ENCODE assay signal across 8 cellular contexts in genomic region chr20:10536531-10536930, GRCh38.
DNase-seq lines count a peak whose midpoint lies in the region; ATAC-seq and TF ChIP-seq lines count a peak whose summit lies in the region.

No MANE protein-coding gene starts in this region.

- H3K36me3 ChIP-seq in OCI-LY1 (ENCODE audit: insufficient read depth, low read length) (no peaks in the 10 kb centered on the region), upper lobe of right lung (no peaks in the 10 kb centered on the region), gastrocnemius medialis (no peaks in the 10 kb centered on the region)

- no peaks in the 10 kb centered on the region for H3K27me3 Mint-ChIP-seq in natural killer cell (ENCODE audit: low read depth in 2 of 2)
- H3K27me3 Mint-ChIP-seq in natural killer cell treated with Interleukin-12 subunit alpha and Interleukin-12 subunit beta and Interleukin-15 and Interleukin-18, amount 100 ng/mL, for 72 hours, result no peaks in the 10 kb centered on the region

- no peak for TF ChIP-seq POLR2A in gastrocnemius medialis (IDR thresholded peaks at IDR 0.05)

- H3K4me3 ChIP-seq in OCI-LY1 (ENCODE audit: low read depth, low read length, poor library complexity, severe bottlenecking), result no peak overlapping the region
- H3K4me3 ChIP-seq in upper lobe of right lung, result no peak overlapping the region
- H3K4me3 ChIP-seq in gastrocnemius medialis, result no peak overlapping the region

- H3K27ac Mint-ChIP-seq in natural killer cell, result no peak overlapping the region
- H3K27ac Mint-ChIP-seq in natural killer cell treated with Interleukin-12 subunit alpha and Interleukin-12 subunit beta and Interleukin-15 and Interleukin-18, amount 100 ng/mL, for 72 hours, result no peak overlapping the region

- no peak overlapping the region for H3K4me3 Mint-ChIP-seq in natural killer cell
- H3K4me3 Mint-ChIP-seq in natural killer cell treated with Interleukin-12 subunit alpha and Interleukin-12 subunit beta and Interleukin-15 and Interleukin-18, amount 100 ng/mL, for 72 hours, result no peak overlapping the region

- no peak overlapping the region for H2AFZ ChIP-seq in OCI-LY1 (ENCODE audit: low read length)

- H3K9ac ChIP-seq in OCI-LY1 (ENCODE audit: low read length), result no peak overlapping the region

- no peaks in the 10 kb centered on the region for H4K20me1 ChIP-seq in OCI-LY1 (ENCODE audit: insufficient read depth, low read length)

- no peaks in the 10 kb centered on the region for H3K9me2 ChIP-seq in OCI-LY1 (ENCODE audit: low read depth, low read length)

- DNase-seq in natural killer cell, result no peak
- DNase-seq in natural killer cell treated with Interleukin-12 subunit alpha and Interleukin-12 subunit beta and Interleukin-15 and Interleukin-18, amount 100 ng/mL, for 72 hours (ENCODE audit: low spot score), result no peak
- DNase-seq in upper lobe of right lung, result peak; percentile 66
- no peak for DNase-seq in gastrocnemius medialis
- DNase-seq in NCI-H526 treated with DMSO at 0.1 percent for 48 hours (lab: John Stamatoyannopoulos, UW), result no peak

- peaks cover 13 to 14% of the 10 kb centered on the region in 2 donors for H3K4me1 Mint-ChIP-seq in natural killer cell
- H3K4me1 Mint-ChIP-seq in natural killer cell treated with Interleukin-12 subunit alpha and Interleukin-12 subunit beta and Interleukin-15 and Interleukin-18, amount 100 ng/mL, for 72 hours (ENCODE audit: low read depth in 2 of 2), result peaks cover 11 to 12% of the 10 kb centered on the region in 2 donors

- intact Hi-C loops in natural killer cell (cut with micrococcal nuclease) (loop anchor here (1.0 kb wide), 1 partner anchor 67 kb away; no protein-coding TSS in a partner anchor), upper lobe of right lung (cut with DNase I) (no loop called here), gastrocnemius medialis (cut with DNase I; ENCODE audit: low total_unique reads) (loop anchor here (5.0 to 10.0 kb wide), 2 partner anchors 69 to 562 kb away; no protein-coding TSS in a partner anchor)

- in situ Hi-C loops in gastrocnemius medialis (cut with MboI; ENCODE audit: low sequenced_read_pairs in 4 of 4), result no loop called here

- H3F3A ChIP-seq in OCI-LY1 (ENCODE audit: insufficient read depth, low read length), result no peaks in the 10 kb centered on the region

- H3K79me2 ChIP-seq in OCI-LY1 (ENCODE audit: insufficient read depth, low read length), result no peaks in the 10 kb centered on the region

- peak in 1 of 3 donors; percentile 29 for ATAC-seq in natural killer cell
- ATAC-seq in natural killer cell treated with Interleukin-12 subunit alpha and Interleukin-12 subunit beta and Interleukin-15 and Interleukin-18, amount 100 ng/mL, for 72 hours, result no peak
- peak; percentile 54 for ATAC-seq in esophagus mucosa
- peak; percentile 73 for ATAC-seq in upper lobe of right lung
- ATAC-seq in GM19452 (IDR thresholded peaks at IDR 0.05; ENCODE audit: unreplicated experiment), result no peak
- no peak for ATAC-seq in gastrocnemius medialis

- H3K27ac ChIP-seq in OCI-LY1 (ENCODE audit: low read depth, low read length, poor library complexity, severe bottlenecking), result no peak overlapping the region
- no peak overlapping the region for H3K27ac ChIP-seq in upper lobe of right lung
- H3K27ac ChIP-seq in gastrocnemius medialis, result no peak overlapping the region

- no peaks in the 10 kb centered on the region for H3K36me3 Mint-ChIP-seq in natural killer cell
- H3K36me3 Mint-ChIP-seq in natural killer cell treated with Interleukin-12 subunit alpha and Interleukin-12 subunit beta and Interleukin-15 and Interleukin-18, amount 100 ng/mL, for 72 hours, result no peaks in the 10 kb centered on the region

- no peak overlapping the region for H3K4me2 ChIP-seq in OCI-LY1 (ENCODE audit: low read length)

- H3K9me3 Mint-ChIP-seq in natural killer cell, result no peaks in the 10 kb centered on the region
- no peaks in the 10 kb centered on the region for H3K9me3 Mint-ChIP-seq in natural killer cell treated with Interleukin-12 subunit alpha and Interleukin-12 subunit beta and Interleukin-15 and Interleukin-18, amount 100 ng/mL, for 72 hours

- H3K4me1 ChIP-seq in OCI-LY1 (ENCODE audit: insufficient read depth, low read length, severe bottlenecking) (no peaks in the 10 kb centered on the region), upper lobe of right lung (peaks cover 6% of the 10 kb centered on the region), gastrocnemius medialis (no peaks in the 10 kb centered on the region)

- H3K9me3 ChIP-seq in OCI-LY1 (ENCODE audit: low read length), result no peaks in the 10 kb centered on the region
- no peaks in the 10 kb centered on the region for H3K9me3 ChIP-seq in upper lobe of right lung
- no peaks in the 10 kb centered on the region for H3K9me3 ChIP-seq in gastrocnemius medialis

- TF ChIP-seq CTCF in natural killer cell (IDR thresholded peaks at IDR 0.05) (peak; percentile 37), OCI-LY1 (IDR thresholded peaks at IDR 0.05; ENCODE audit: low read length) (peak; percentile 55), upper lobe of right lung (IDR thresholded peaks at IDR 0.05) (peak; percentile 35), gastrocnemius medialis (IDR thresholded peaks at IDR 0.05 in 4 of 5, conservative IDR thresholded peaks at IDR 0.05 in 1 of 5) (peak in 1 of 5 experiments; percentile 22)

- no peaks in the 10 kb centered on the region for H3K27me3 ChIP-seq in OCI-LY1 (ENCODE audit: insufficient read depth, low read length)
- no peaks in the 10 kb centered on the region for H3K27me3 ChIP-seq in upper lobe of right lung
- H3K27me3 ChIP-seq in gastrocnemius medialis, result no peaks in the 10 kb centered on the region

Comparison
In these comparisons a context has a peak if more than half of its experiments do, and no peak if none do; other contexts are left out.
1. ATAC-seq: peak in esophagus mucosa (single experiment) and upper lobe of right lung (single experiment); none in natural killer cell treated with Interleukin-12 subunit alpha and Interleukin-12 subunit beta and Interleukin-15 and Interleukin-18, amount 100 ng/mL, for 72 hours (0 of 2), GM19452 (single experiment) and gastrocnemius medialis (0 of 2).